ENCODE assay signal across 1 cellular context in the genomic region with DNA sequence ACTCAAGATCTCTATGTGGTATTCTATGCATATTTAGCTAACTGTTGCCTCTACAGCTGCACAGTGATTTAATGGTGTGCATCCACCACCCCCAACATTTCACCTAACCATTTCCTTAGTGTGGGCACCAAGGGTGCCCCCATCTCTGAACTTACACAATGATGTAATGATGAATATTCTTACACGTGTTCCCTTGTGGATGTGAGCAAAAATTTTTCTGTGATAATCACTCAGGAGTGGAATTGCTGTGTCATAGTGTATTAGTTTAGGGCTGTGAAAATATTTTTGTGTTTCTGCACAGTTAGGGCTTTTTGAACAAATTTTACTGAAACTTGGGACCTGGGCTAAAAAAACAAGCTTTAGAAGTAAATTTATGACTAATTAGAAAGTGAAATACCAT.
TF ChIP-seq lines count a peak whose summit lies in the region.

No MANE protein-coding gene starts in this region.

TF ChIP-seq in GM23338, 12 proteins besides CTCF, POLR2A, EP300 and RAD21 (continued from another document):
- TF ChIP-seq, protein P1, sequence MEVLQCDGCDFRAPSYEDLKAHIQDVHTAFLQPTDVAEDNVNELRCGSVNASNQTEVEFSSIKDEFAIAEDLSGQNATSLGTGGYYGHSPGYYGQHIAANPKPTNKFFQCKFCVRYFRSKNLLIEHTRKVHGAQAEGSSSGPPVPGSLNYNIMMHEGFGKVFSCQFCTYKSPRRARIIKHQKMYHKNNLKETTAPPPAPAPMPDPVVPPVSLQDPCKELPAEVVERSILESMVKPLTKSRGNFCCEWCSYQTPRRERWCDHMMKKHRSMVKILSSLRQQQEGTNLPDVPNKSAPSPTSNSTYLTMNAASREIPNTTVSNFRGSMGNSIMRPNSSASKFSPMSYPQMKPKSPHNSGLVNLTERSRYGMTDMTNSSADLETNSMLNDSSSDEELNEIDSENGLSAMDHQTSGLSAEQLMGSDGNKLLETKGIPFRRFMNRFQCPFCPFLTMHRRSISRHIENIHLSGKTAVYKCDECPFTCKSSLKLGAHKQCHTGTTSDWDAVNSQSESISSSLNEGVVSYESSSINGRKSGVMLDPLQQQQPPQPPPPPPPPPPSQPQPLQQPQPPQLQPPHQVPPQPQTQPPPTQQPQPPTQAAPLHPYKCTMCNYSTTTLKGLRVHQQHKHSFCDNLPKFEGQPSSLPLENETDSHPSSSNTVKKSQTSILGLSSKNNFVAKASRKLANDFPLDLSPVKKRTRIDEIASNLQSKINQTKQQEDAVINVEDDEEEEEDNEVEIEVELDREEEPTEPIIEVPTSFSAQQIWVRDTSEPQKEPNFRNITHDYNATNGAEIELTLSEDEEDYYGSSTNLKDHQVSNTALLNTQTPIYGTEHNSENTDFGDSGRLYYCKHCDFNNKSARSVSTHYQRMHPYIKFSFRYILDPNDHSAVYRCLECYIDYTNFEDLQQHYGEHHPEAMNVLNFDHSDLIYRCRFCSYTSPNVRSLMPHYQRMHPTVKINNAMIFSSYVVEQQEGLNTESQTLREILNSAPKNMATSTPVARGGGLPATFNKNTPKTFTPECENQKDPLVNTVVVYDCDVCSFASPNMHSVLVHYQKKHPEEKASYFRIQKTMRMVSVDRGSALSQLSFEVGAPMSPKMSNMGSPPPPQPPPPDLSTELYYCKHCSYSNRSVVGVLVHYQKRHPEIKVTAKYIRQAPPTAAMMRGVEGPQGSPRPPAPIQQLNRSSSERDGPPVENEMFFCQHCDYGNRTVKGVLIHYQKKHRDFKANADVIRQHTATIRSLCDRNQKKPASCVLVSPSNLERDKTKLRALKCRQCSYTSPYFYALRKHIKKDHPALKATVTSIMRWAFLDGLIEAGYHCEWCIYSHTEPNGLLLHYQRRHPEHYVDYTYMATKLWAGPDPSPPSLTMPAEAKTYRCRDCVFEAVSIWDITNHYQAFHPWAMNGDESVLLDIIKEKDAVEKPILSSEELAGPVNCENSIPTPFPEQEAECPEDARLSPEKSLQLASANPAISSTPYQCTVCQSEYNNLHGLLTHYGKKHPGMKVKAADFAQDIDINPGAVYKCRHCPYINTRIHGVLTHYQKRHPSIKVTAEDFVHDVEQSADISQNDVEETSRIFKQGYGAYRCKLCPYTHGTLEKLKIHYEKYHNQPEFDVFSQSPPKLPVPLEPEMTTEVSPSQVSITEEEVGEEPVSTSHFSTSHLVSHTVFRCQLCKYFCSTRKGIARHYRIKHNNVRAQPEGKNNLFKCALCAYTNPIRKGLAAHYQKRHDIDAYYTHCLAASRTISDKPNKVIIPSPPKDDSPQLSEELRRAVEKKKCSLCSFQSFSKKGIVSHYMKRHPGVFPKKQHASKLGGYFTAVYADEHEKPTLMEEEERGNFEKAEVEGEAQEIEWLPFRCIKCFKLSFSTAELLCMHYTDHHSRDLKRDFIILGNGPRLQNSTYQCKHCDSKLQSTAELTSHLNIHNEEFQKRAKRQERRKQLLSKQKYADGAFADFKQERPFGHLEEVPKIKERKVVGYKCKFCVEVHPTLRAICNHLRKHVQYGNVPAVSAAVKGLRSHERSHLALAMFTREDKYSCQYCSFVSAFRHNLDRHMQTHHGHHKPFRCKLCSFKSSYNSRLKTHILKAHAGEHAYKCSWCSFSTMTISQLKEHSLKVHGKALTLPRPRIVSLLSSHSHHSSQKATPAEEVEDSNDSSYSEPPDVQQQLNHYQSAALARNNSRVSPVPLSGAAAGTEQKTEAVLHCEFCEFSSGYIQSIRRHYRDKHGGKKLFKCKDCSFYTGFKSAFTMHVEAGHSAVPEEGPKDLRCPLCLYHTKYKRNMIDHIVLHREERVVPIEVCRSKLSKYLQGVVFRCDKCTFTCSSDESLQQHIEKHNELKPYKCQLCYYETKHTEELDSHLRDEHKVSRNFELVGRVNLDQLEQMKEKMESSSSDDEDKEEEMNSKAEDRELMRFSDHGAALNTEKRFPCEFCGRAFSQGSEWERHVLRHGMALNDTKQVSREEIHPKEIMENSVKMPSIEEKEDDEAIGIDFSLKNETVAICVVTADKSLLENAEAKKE (CRISPR knock-in tag; IDR thresholded peaks at IDR 0.05), result no peak
- TF ChIP-seq POLR2AphosphoS5 (IDR thresholded peaks at IDR 0.05; ENCODE audit: low read depth) (no peak), CREB1 (CRISPR knock-in tag; IDR thresholded peaks at IDR 0.05; ENCODE audit: low read depth) (no peak), EZH2phosphoT487 (IDR thresholded peaks at IDR 0.05; ENCODE audit: unreplicated experiment) (no peak)
- TF ChIP-seq, protein P2, sequence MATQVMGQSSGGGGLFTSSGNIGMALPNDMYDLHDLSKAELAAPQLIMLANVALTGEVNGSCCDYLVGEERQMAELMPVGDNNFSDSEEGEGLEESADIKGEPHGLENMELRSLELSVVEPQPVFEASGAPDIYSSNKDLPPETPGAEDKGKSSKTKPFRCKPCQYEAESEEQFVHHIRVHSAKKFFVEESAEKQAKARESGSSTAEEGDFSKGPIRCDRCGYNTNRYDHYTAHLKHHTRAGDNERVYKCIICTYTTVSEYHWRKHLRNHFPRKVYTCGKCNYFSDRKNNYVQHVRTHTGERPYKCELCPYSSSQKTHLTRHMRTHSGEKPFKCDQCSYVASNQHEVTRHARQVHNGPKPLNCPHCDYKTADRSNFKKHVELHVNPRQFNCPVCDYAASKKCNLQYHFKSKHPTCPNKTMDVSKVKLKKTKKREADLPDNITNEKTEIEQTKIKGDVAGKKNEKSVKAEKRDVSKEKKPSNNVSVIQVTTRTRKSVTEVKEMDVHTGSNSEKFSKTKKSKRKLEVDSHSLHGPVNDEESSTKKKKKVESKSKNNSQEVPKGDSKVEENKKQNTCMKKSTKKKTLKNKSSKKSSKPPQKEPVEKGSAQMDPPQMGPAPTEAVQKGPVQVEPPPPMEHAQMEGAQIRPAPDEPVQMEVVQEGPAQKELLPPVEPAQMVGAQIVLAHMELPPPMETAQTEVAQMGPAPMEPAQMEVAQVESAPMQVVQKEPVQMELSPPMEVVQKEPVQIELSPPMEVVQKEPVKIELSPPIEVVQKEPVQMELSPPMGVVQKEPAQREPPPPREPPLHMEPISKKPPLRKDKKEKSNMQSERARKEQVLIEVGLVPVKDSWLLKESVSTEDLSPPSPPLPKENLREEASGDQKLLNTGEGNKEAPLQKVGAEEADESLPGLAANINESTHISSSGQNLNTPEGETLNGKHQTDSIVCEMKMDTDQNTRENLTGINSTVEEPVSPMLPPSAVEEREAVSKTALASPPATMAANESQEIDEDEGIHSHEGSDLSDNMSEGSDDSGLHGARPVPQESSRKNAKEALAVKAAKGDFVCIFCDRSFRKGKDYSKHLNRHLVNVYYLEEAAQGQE (IDR thresholded peaks at IDR 0.05; ENCODE audit: unreplicated experiment), result no peak
